In the genomic region with DNA sequence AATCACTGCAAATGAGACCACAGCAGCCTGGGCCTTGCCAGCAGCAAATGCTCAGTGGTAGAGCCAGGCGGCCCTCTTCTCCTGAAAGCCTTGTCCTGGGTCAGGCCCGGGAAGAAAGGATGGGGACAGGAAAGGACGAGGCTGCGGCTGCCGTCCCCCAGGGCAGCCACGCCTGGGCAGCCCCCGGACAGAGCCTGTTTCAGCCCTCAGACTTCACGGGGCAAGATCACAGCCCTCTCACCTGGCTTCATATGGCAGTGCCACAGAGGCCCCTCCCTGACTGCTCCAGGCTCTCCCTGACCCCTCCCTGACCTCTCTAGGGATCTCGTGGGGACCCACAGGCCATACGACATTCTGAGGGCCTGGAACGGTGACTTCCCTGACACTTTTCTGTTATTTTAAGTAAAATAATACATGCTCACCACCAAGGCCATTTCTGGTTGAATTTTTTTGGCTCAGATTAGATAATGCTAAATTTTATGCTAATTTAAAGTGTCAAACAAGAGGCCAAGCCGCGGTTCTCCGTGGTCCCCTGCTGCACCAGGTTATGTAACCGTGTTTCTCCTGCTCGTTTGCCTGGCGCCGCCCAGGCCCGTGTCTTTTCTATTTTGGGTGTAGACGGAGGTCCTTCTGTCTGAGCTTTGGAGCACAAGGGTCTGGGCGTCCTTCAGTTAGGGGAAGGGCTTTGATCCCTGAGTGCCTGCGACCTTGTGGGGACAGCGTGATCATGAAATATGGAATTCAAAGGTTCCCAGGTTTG, we compare ENCODE assay signal across 1 cellular context.
TF ChIP-seq lines count a peak whose summit lies in the region.

No MANE protein-coding gene starts in this region.

TF ChIP-seq in H1, 55 proteins besides CTCF, POLR2A, EP300 and RAD21:
- no peak for TF ChIP-seq RBBP5 (IDR thresholded peaks at IDR 0.05; ENCODE audit: borderline replicate concordance, low read depth, low read length)
- no peak for TF ChIP-seq BRCA1 (IDR thresholded peaks at IDR 0.05; ENCODE audit: low read depth, low read length)
- no peak for TF ChIP-seq BCL11A (IDR thresholded peaks at IDR 0.05; ENCODE audit: low read depth in 2 of 2, low read length in 2 of 2)
- TF ChIP-seq SP2 (IDR thresholded peaks at IDR 0.05; ENCODE audit: low read length), result no peak
- no peak for TF ChIP-seq EZH2 (IDR thresholded peaks at IDR 0.05; ENCODE audit: low read depth, low read length, severe bottlenecking)
- TF ChIP-seq SAP30 (IDR thresholded peaks at IDR 0.05; ENCODE audit: insufficient read depth, insufficient replicate concordance, low read length), result no peak
- TF ChIP-seq SIRT6 (IDR thresholded peaks at IDR 0.05; ENCODE audit: low read length), result no peak
- no peak for TF ChIP-seq SIN3A (conservative IDR thresholded peaks at IDR 0.05 in 1 of 2, IDR thresholded peaks at IDR 0.05 in 1 of 2; ENCODE audit: low read depth in 1 of 2, low read length in 2 of 2)
- TF ChIP-seq POLR2AphosphoS5 (IDR thresholded peaks at IDR 0.05; ENCODE audit: low read depth, low read length), result no peak
TF ChIP-seq in H1: peak in this region for 0.
